Comparison of ENCODE assay signal across 17 cellular contexts in genomic region chr2:65482971-65483370, GRCh38.
"Had no signal": no experiment of that assay in that cellular context is flagged by ENCODE, and none has a peak within 500 bp of the region (broad histone marks: within the 10 kb centered on the region; RNA-seq: fewer than 3 reads in every experiment).

No MANE protein-coding gene starts in this region.

- DNase-seq: effector memory CD4-positive, alpha-beta T cell; gastrocnemius medialis; heart right ventricle; hypothalamus; islet precursor cell; mammary epithelial cell; mucosa of descending colon; naive thymus-derived CD8-positive, alpha-beta T cell; psoas muscle; sigmoid colon; stimulated activated CD4-positive, alpha-beta T cell treated with anti-CD3 and anti-CD28 coated beads, Interleukin-2, amount 100 ng/mL, for 24 hours; stimulated activated CD4-positive, alpha-beta T cell treated with anti-CD3 and anti-CD28 coated beads, Interleukin-4, amount 100 ng/mL, for 4 hours; stimulated activated naive B cell treated with anti-CD40 and anti-IgM and Interleukin-4, amounts not matched to agents 10 μg/mL and 1 μg/mL and 100 μg/mL, for 72 hours; stimulated activated naive CD8-positive, alpha-beta T cell treated with anti-CD3 and anti-CD28 coated beads, Interleukin-15, amount 100 ng/mL, for 72 hours; trophoblast cell had no signal

- H3K9me3 ChIP-seq: gastrocnemius medialis, mucosa of descending colon, neutrophil, psoas muscle, sigmoid colon had no signal

- H3K27ac ChIP-seq: gastrocnemius medialis, heart right ventricle, neutrophil, psoas muscle, sigmoid colon, skin epidermis had no signal

- H3K4me3 ChIP-seq: gastrocnemius medialis, heart right ventricle, mucosa of descending colon, psoas muscle, sigmoid colon, skin epidermis had no signal

- H3K4me1 ChIP-seq: gastrocnemius medialis, psoas muscle, sigmoid colon had no signal

- H3K27me3 ChIP-seq: gastrocnemius medialis, heart right ventricle, neutrophil, sigmoid colon had no signal

- H3K36me3 ChIP-seq: gastrocnemius medialis, heart right ventricle, neutrophil, sigmoid colon had no signal
